21 cellular contexts compared by ENCODE assay signal in genomic region chr6:157525918-157526425, GRCh38.
DNase-seq lines count a peak whose midpoint lies in the region; ATAC-seq and TF ChIP-seq lines count a peak whose summit lies in the region.
"Had no signal": no experiment of that assay in that cellular context is flagged by ENCODE, and none has a peak within 500 bp of the region (broad histone marks: within the 10 kb centered on the region; RNA-seq: fewer than 3 reads in every experiment).

No MANE protein-coding gene starts in this region.

- peaks cover 4% of the 10 kb centered on the region for H3K9me3 Mint-ChIP-seq in activated CD8-positive, alpha-beta T cell treated with anti-CD3 and anti-CD28 coated beads, Interleukin-2, amount 10 ng/mL, durations not matched to agents 7 days and 5 days (ENCODE audit: insufficient read depth)
- H3K9me3 Mint-ChIP-seq in activated CD8-positive, alpha-beta T cell treated with anti-CD3 and anti-CD28 coated beads for 36 hours, result no peaks in the 10 kb centered on the region
- H3K9me3 Mint-ChIP-seq in immature natural killer cell (no peaks in the 10 kb centered on the region), natural killer cell (no peaks in the 10 kb centered on the region)
- H3K9me3 Mint-ChIP-seq: GM23338 had no signal

- no peaks in the 10 kb centered on the region for H3K9me3 ChIP-seq in vagina
- H3K9me3 ChIP-seq: HAP-1 had no signal

- no peaks in the 10 kb centered on the region for H3K27me3 ChIP-seq in vagina

- no peaks in the 10 kb centered on the region for H3K36me3 ChIP-seq in vagina
- H3K36me3 ChIP-seq: HAP-1 had no signal

- no peak overlapping the region for H3K4me3 Mint-ChIP-seq in activated CD8-positive, alpha-beta T cell treated with anti-CD3 and anti-CD28 coated beads, Interleukin-2, amount 10 ng/mL, durations not matched to agents 7 days and 5 days
- H3K4me3 Mint-ChIP-seq in activated CD8-positive, alpha-beta T cell treated with anti-CD3 and anti-CD28 coated beads for 36 hours, result no peak overlapping the region
- H3K4me3 Mint-ChIP-seq in immature natural killer cell (peak overlapping the region in 1 of 5 donors; percentile 3), natural killer cell (no peak overlapping the region)
- H3K4me3 Mint-ChIP-seq: CD14-positive monocyte, GM23338 had no signal

- H3K4me1 Mint-ChIP-seq in activated CD8-positive, alpha-beta T cell treated with anti-CD3 and anti-CD28 coated beads, Interleukin-2, amount 10 ng/mL, durations not matched to agents 7 days and 5 days (ENCODE audit: low read depth), result peaks cover 62% of the 10 kb centered on the region
- peaks cover 12% of the 10 kb centered on the region for H3K4me1 Mint-ChIP-seq in activated CD8-positive, alpha-beta T cell treated with anti-CD3 and anti-CD28 coated beads for 36 hours (ENCODE audit: low read depth)
- H3K4me1 Mint-ChIP-seq in immature natural killer cell (peaks cover 57 to 59% of the 10 kb centered on the region in 2 donors), natural killer cell (peaks cover 44 to 53% of the 10 kb centered on the region in 2 donors)

- intact Hi-C loops in activated CD8-positive, alpha-beta T cell treated with anti-CD3 and anti-CD28 coated beads for 36 hours (cut with micrococcal nuclease), result no loop called here
- intact Hi-C loops in natural killer cell (cut with micrococcal nuclease), result no loop called here
- intact Hi-C loops in vagina (cut with DNase I), result no loop called here

- H3K27me3 Mint-ChIP-seq in activated CD8-positive, alpha-beta T cell treated with anti-CD3 and anti-CD28 coated beads, Interleukin-2, amount 10 ng/mL, durations not matched to agents 7 days and 5 days (ENCODE audit: low read depth), result no peaks in the 10 kb centered on the region
- H3K27me3 Mint-ChIP-seq in activated CD8-positive, alpha-beta T cell treated with anti-CD3 and anti-CD28 coated beads for 36 hours, result no peaks in the 10 kb centered on the region
- H3K27me3 Mint-ChIP-seq in immature natural killer cell (ENCODE audit: low read depth in 3 of 3), result peaks cover 0 to 8% (median 4%) of the 10 kb centered on the region in 3 donors
- no peaks in the 10 kb centered on the region for H3K27me3 Mint-ChIP-seq in natural killer cell (ENCODE audit: low read depth in 2 of 2)

- H3K27ac Mint-ChIP-seq in activated CD8-positive, alpha-beta T cell treated with anti-CD3 and anti-CD28 coated beads, Interleukin-2, amount 10 ng/mL, durations not matched to agents 7 days and 5 days, result peak overlapping the region; percentile 81
- no peak overlapping the region for H3K27ac Mint-ChIP-seq in activated CD8-positive, alpha-beta T cell treated with anti-CD3 and anti-CD28 coated beads for 36 hours
- peak overlapping the region; percentile 83 to 95 (median 92) for H3K27ac Mint-ChIP-seq in immature natural killer cell
- H3K27ac Mint-ChIP-seq in natural killer cell, result peak overlapping the region; percentile 89 to 93
- H3K27ac Mint-ChIP-seq: GM23338 had no signal

- TF ChIP-seq CTCF in activated CD8-positive, alpha-beta T cell treated with anti-CD3 and anti-CD28 coated beads for 36 hours (IDR thresholded peaks at IDR 0.05), result no peak
- TF ChIP-seq CTCF in natural killer cell (IDR thresholded peaks at IDR 0.05), result no peak
- TF ChIP-seq CTCF in vagina (IDR thresholded peaks at IDR 0.05), result no peak

- ATAC-seq in activated CD8-positive, alpha-beta T cell treated with anti-CD3 and anti-CD28 coated beads, Interleukin-2, amount 10 ng/mL, durations not matched to agents 7 days and 5 days, result no peak
- no peak for ATAC-seq in activated CD8-positive, alpha-beta T cell treated with anti-CD3 and anti-CD28 coated beads for 36 hours
- ATAC-seq in natural killer cell, result no peak
- ATAC-seq: GM12878, GM23338, Right ventricle myocardium inferior had no signal

- DNase-seq in activated CD8-positive, alpha-beta T cell treated with anti-CD3 and anti-CD28 coated beads, Interleukin-2, amount 10 ng/mL, durations not matched to agents 7 days and 5 days, result no peak
- no peak for DNase-seq in activated CD8-positive, alpha-beta T cell treated with anti-CD3 and anti-CD28 coated beads for 36 hours
- DNase-seq in immature natural killer cell, result no peak
- no peak for DNase-seq in natural killer cell
- no peak for DNase-seq in vagina (ENCODE audit: extremely low spot score in 2 of 2)
- DNase-seq in T1000 (lab: John Stamatoyannopoulos, UW), result no peak
- no peak for DNase-seq in activated T-cell treated with anti-CD3 and anti-CD28 coated beads, Interleukin-2, amount 50 U/mL, for 1 hour
- DNase-seq in iPS-NIHi7 (ENCODE audit: extremely low spot score), result no peak
- DNase-seq: AML-193, KBM-7, MM.1S, NCI-H1048, NCI-H1417 treated with DMSO at 0.1 percent for 48 hours, NCI-H187, NCI-H446, NCI-H526 treated with DMSO at 0.1 percent for 48 hours had no signal

- POLR2A ChIA-PET in activated CD8-positive, alpha-beta T cell treated with anti-CD3 and anti-CD28 coated beads, Interleukin-2, amount 10 ng/mL, durations not matched to agents 7 days and 5 days (lab: Charles Lee), result no interaction called here
- POLR2A ChIA-PET in activated CD8-positive, alpha-beta T cell treated with anti-CD3 and anti-CD28 coated beads for 36 hours (lab: Charles Lee), result no interaction called here

- H3K4me3 ChIP-seq in vagina, result no peak overlapping the region
- H3K4me3 ChIP-seq: GM12878, GM23338, HAP-1 had no signal

- no peaks in the 10 kb centered on the region for H3K4me1 ChIP-seq in vagina
- H3K4me1 ChIP-seq: HAP-1 had no signal

- H3K36me3 Mint-ChIP-seq in activated CD8-positive, alpha-beta T cell treated with anti-CD3 and anti-CD28 coated beads, Interleukin-2, amount 10 ng/mL, durations not matched to agents 7 days and 5 days (ENCODE audit: low read depth), result peaks cover 38% of the 10 kb centered on the region
- H3K36me3 Mint-ChIP-seq in activated CD8-positive, alpha-beta T cell treated with anti-CD3 and anti-CD28 coated beads for 36 hours (ENCODE audit: low read depth), result no peaks in the 10 kb centered on the region
- H3K36me3 Mint-ChIP-seq in immature natural killer cell (no peaks in the 10 kb centered on the region), natural killer cell (no peaks in the 10 kb centered on the region)

- CTCF ChIA-PET in activated CD8-positive, alpha-beta T cell treated with anti-CD3 and anti-CD28 coated beads, Interleukin-2, amount 10 ng/mL, durations not matched to agents 7 days and 5 days (lab: Charles Lee), result interaction anchor here (0.8 to 3.0 kb wide), 6 partner anchors 9 to 211 kb away, joined by 3 to 8 read pairs (median 4); no protein-coding TSS in a partner anchor
- CTCF ChIA-PET in activated CD8-positive, alpha-beta T cell treated with anti-CD3 and anti-CD28 coated beads for 36 hours (lab: Charles Lee), result interaction anchor here (2.0 kb wide), 1 partner anchor 20 kb away, joined by 5 read pairs; no protein-coding TSS in a partner anchor

- no peak for TF ChIP-seq POLR2A in vagina (IDR thresholded peaks at IDR 0.05)

- H3K27ac ChIP-seq in vagina, result peak overlapping the region; percentile 56
